18 cellular contexts compared by ENCODE assay signal in the genomic region with DNA sequence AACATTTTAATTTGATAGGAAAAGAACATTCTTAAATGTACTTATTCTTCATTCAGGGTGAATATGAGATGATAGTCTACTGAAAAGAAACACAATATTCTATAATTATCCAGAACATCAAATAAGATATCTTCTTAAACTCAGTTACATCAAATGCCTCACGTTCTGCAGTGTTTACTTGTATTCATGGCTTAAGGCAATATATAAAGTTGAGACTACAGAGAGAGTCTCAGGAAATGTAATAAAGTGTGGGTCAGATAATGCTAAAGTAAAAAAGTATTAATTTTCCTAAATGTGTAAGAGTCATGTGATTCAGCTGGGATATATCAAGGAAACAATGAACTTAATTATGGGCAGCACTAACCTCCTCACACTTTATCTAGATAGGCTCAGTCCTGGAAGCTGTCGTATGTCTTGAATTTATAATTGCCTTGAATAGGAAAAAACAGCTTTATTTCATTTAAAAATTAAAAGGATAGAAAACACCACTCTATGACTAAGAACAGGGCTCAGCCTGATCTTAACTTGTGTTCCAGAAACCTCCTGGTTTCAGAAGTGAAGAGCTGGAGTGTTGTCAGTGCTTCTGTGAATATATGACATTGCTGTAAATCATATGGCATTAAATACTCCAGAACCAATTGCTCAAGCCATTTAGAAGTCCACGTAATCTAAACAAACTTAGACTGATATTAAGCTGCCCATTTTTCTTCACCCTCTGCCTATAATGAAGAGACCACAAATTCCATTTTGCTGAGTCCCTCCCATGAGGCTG.
DNase-seq lines count a peak whose midpoint lies in the region; ATAC-seq, FAIRE-seq and TF ChIP-seq lines count a peak whose summit lies in the region.
"Had no signal": no experiment of that assay in that cellular context is flagged by ENCODE, and none has a peak within 500 bp of the region (broad histone marks: within the 10 kb centered on the region; RNA-seq: fewer than 3 reads in every experiment).

No MANE protein-coding gene starts in this region.

- H3K79me2 ChIP-seq in astrocyte (ENCODE audit: insufficient read depth, low read length), result no peaks in the 10 kb centered on the region

- DNase-seq in AG09309 (ENCODE audit: low read depth) (peak; percentile 14), HS-5 (ENCODE audit: low read depth) (peak; percentile 41), astrocyte (ENCODE audit: low read depth) (peak; percentile 85), foreskin melanocyte (peak; percentile 19), left cardiac atrium (no peak), omental fat pad (ENCODE audit: low spot score) (no peak), NCI-H1930 (lab: John Stamatoyannopoulos, UW) (no peak), medulla oblongata (ENCODE audit: extremely low spot score) (no peak)
- DNase-seq: activated CD4-positive, alpha-beta memory T cell treated with anti-CD3 and anti-CD28 coated beads, Interleukin-2, amount 10 ng/mL, durations not matched to agents 7 days and 5 days; activated naive CD8-positive, alpha-beta T cell treated with anti-CD3 and anti-CD28 coated beads, Interleukin-2, amount 10 ng/mL, durations not matched to agents 7 days and 5 days; activated T-cell treated with anti-CD3 and anti-CD28 coated beads, Interleukin-2, amount 50 U/mL, for 48 hours; GDM1; hippocampal formation; NCI-H510A; stimulated activated naive B cell treated with anti-CD40 and anti-IgM and Interleukin-4, amounts not matched to agents 10 μg/mL and 1 μg/mL and 100 μg/mL, for 72 hours; SW 1271; transverse colon had no signal

- H3K36me3 ChIP-seq in astrocyte (ENCODE audit: insufficient read depth, low read length), result no peaks in the 10 kb centered on the region
- H3K36me3 ChIP-seq: transverse colon had no signal

- H3K9ac ChIP-seq in astrocyte (ENCODE audit: low read length), result no peak overlapping the region
- H3K9ac ChIP-seq: KMS-11 had no signal

- no peak for ATAC-seq in left cardiac atrium
- no peak for ATAC-seq in omental fat pad (ENCODE audit: low FRiP score)
- ATAC-seq: stimulated activated naive B cell treated with anti-CD40 and anti-IgM and Interleukin-4, amounts not matched to agents 10 μg/mL and 1 μg/mL and 100 μg/mL, for 72 hours had no signal

- no peak overlapping the region for H3K4me2 ChIP-seq in astrocyte (ENCODE audit: low read length)
- H3K4me2 ChIP-seq: KMS-11 had no signal

- no peak for FAIRE-seq in astrocyte (lab: Jason Lieb, UNC)

- peaks cover 5% of the 10 kb centered on the region for H3K4me1 ChIP-seq in astrocyte (ENCODE audit: insufficient read depth, low read length)

- H3K36me3 Mint-ChIP-seq in astrocyte (ENCODE audit: low read depth, unreplicated experiment), result no peaks in the 10 kb centered on the region
- H3K36me3 Mint-ChIP-seq: activated naive CD8-positive, alpha-beta T cell treated with anti-CD3 and anti-CD28 coated beads, Interleukin-2, amount 10 ng/mL, durations not matched to agents 7 days and 5 days had no signal

- H3K27me3 Mint-ChIP-seq in astrocyte (ENCODE audit: low read depth, unreplicated experiment), result no peaks in the 10 kb centered on the region
- H3K27me3 Mint-ChIP-seq: activated CD4-positive, alpha-beta memory T cell treated with anti-CD3 and anti-CD28 coated beads, Interleukin-2, amount 10 ng/mL, durations not matched to agents 7 days and 5 days; activated naive CD8-positive, alpha-beta T cell treated with anti-CD3 and anti-CD28 coated beads, Interleukin-2, amount 10 ng/mL, durations not matched to agents 7 days and 5 days; stimulated activated naive B cell treated with anti-CD40 and anti-IgM and Interleukin-4, amounts not matched to agents 10 μg/mL and 1 μg/mL and 100 μg/mL, for 72 hours had no signal

- no peak for TF ChIP-seq CTCF in AG09309 (IDR thresholded peaks at IDR 0.05; ENCODE audit: control insufficient read depth, insufficient read depth, low read depth, low read length, missing control alignments)
- TF ChIP-seq CTCF in astrocyte (IDR thresholded peaks at IDR 0.05; ENCODE audit: insufficient read depth, low read depth, low read length), result no peak
- TF ChIP-seq CTCF in omental fat pad (IDR thresholded peaks at IDR 0.05), result no peak

- no peaks in the 10 kb centered on the region for H4K20me1 ChIP-seq in astrocyte (ENCODE audit: insufficient read depth, low read length)

- H2AFZ ChIP-seq in astrocyte (ENCODE audit: low read depth, low read length), result no peak overlapping the region

- H3K4me3 ChIP-seq in AG09309 (ENCODE audit: control insufficient read depth, low read depth, low read length) (no peak overlapping the region), astrocyte (ENCODE audit: insufficient read depth, low read depth, low read length) (no peak overlapping the region)
- H3K4me3 ChIP-seq: transverse colon had no signal

- H3K9me3 ChIP-seq in astrocyte (ENCODE audit: insufficient read depth, low read depth, low read length), result no peaks in the 10 kb centered on the region
- H3K9me3 ChIP-seq: transverse colon had no signal

- H3K27me3 ChIP-seq in astrocyte (ENCODE audit: insufficient read depth, low read length), result no peaks in the 10 kb centered on the region
- H3K27me3 ChIP-seq: transverse colon had no signal

- H3K4me3 Mint-ChIP-seq in astrocyte (ENCODE audit: unreplicated experiment), result no peak overlapping the region
- H3K4me3 Mint-ChIP-seq: activated CD4-positive, alpha-beta memory T cell treated with anti-CD3 and anti-CD28 coated beads, Interleukin-2, amount 10 ng/mL, durations not matched to agents 7 days and 5 days; activated naive CD8-positive, alpha-beta T cell treated with anti-CD3 and anti-CD28 coated beads, Interleukin-2, amount 10 ng/mL, durations not matched to agents 7 days and 5 days; stimulated activated naive B cell treated with anti-CD40 and anti-IgM and Interleukin-4, amounts not matched to agents 10 μg/mL and 1 μg/mL and 100 μg/mL, for 72 hours had no signal

- no peak overlapping the region for H3K27ac ChIP-seq in astrocyte (ENCODE audit: low read depth, low read length)
- H3K27ac ChIP-seq: KMS-11, transverse colon had no signal

- intact Hi-C loops in left cardiac atrium (cut with DNase I), result no loop called here

- H3K4me1 Mint-ChIP-seq in astrocyte (ENCODE audit: low read depth, unreplicated experiment), result peaks cover 7% of the 10 kb centered on the region
- H3K4me1 Mint-ChIP-seq: activated CD4-positive, alpha-beta memory T cell treated with anti-CD3 and anti-CD28 coated beads, Interleukin-2, amount 10 ng/mL, durations not matched to agents 7 days and 5 days; activated naive CD8-positive, alpha-beta T cell treated with anti-CD3 and anti-CD28 coated beads, Interleukin-2, amount 10 ng/mL, durations not matched to agents 7 days and 5 days; stimulated activated naive B cell treated with anti-CD40 and anti-IgM and Interleukin-4, amounts not matched to agents 10 μg/mL and 1 μg/mL and 100 μg/mL, for 72 hours had no signal

- H3K27ac Mint-ChIP-seq in astrocyte (ENCODE audit: unreplicated experiment), result no peak overlapping the region
- H3K27ac Mint-ChIP-seq: activated CD4-positive, alpha-beta memory T cell treated with anti-CD3 and anti-CD28 coated beads, Interleukin-2, amount 10 ng/mL, durations not matched to agents 7 days and 5 days; activated naive CD8-positive, alpha-beta T cell treated with anti-CD3 and anti-CD28 coated beads, Interleukin-2, amount 10 ng/mL, durations not matched to agents 7 days and 5 days; stimulated activated naive B cell treated with anti-CD40 and anti-IgM and Interleukin-4, amounts not matched to agents 10 μg/mL and 1 μg/mL and 100 μg/mL, for 72 hours had no signal

- H3K9me3 Mint-ChIP-seq in astrocyte (ENCODE audit: unreplicated experiment), result no peaks in the 10 kb centered on the region
- H3K9me3 Mint-ChIP-seq: activated CD4-positive, alpha-beta memory T cell treated with anti-CD3 and anti-CD28 coated beads, Interleukin-2, amount 10 ng/mL, durations not matched to agents 7 days and 5 days had no signal

Comparison
In these comparisons a context has a peak if more than half of its experiments do, and no peak if none do; other contexts are left out.
1. DNase-seq: peak in AG09309 (single experiment), HS-5 (single experiment), astrocyte (single experiment) and foreskin melanocyte (single experiment); none in left cardiac atrium (single experiment), omental fat pad (single experiment), NCI-H1930 (0 of 2) and medulla oblongata (single experiment).